Comparison of ENCODE assay signal across 14 cellular contexts in genomic region chr11:128809128-128809527, GRCh38. TPM values are rescaled to one million over a fixed set of nuclear protein-coding genes. Genes with fewer than 3 reads are reported as not detected.
"Had no signal": no experiment of that assay in that cellular context is flagged by ENCODE, and none has a peak within 500 bp of the region (broad histone marks: within the 10 kb centered on the region; RNA-seq: fewer than 3 reads in every experiment).

No MANE protein-coding gene starts in this region.

- H3K4me1 ChIP-seq: adrenal gland, transverse colon had no signal

- ATAC-seq: activated CD8-positive, alpha-beta memory T cell treated with anti-CD3 and anti-CD28 coated beads, Interleukin-2, amount 10 ng/mL, durations not matched to agents 7 days and 5 days had no signal

- FAIRE-seq: small intestine had no signal

- H2AFZ ChIP-seq: hepatocyte had no signal

- H3K9me3 ChIP-seq: adrenal gland, transverse colon had no signal

- DNase-seq: activated CD4-positive, alpha-beta T cell treated with anti-CD3 and anti-CD28 coated beads, Interleukin-2, amount 10 ng/mL, durations not matched to agents 7 days and 5 days; activated CD8-positive, alpha-beta memory T cell treated with anti-CD3 and anti-CD28 coated beads, Interleukin-2, amount 10 ng/mL, durations not matched to agents 7 days and 5 days; activated naive CD4-positive, alpha-beta T cell treated with anti-CD3 and anti-CD28 coated beads for 36 hours; adrenal gland; effector memory CD4-positive, alpha-beta T cell; kidney glomerular epithelial cell; retina; small intestine; substantia nigra; SW 1271; transverse colon had no signal

- H3K79me2 ChIP-seq: hepatocyte had no signal

- H3K36me3 ChIP-seq: transverse colon had no signal

- H3K27me3 Mint-ChIP-seq: activated CD4-positive, alpha-beta T cell treated with anti-CD3 and anti-CD28 coated beads, Interleukin-2, amount 10 ng/mL, durations not matched to agents 7 days and 5 days; activated CD8-positive, alpha-beta memory T cell treated with anti-CD3 and anti-CD28 coated beads, Interleukin-2, amount 10 ng/mL, durations not matched to agents 7 days and 5 days had no signal

- H3K27ac Mint-ChIP-seq: activated CD4-positive, alpha-beta T cell treated with anti-CD3 and anti-CD28 coated beads, Interleukin-2, amount 10 ng/mL, durations not matched to agents 7 days and 5 days; activated CD8-positive, alpha-beta memory T cell treated with anti-CD3 and anti-CD28 coated beads, Interleukin-2, amount 10 ng/mL, durations not matched to agents 7 days and 5 days; activated naive CD4-positive, alpha-beta T cell treated with anti-CD3 and anti-CD28 coated beads for 36 hours had no signal

- H3K9me3 Mint-ChIP-seq: activated CD4-positive, alpha-beta T cell treated with anti-CD3 and anti-CD28 coated beads, Interleukin-2, amount 10 ng/mL, durations not matched to agents 7 days and 5 days; activated naive CD4-positive, alpha-beta T cell treated with anti-CD3 and anti-CD28 coated beads for 36 hours had no signal

- H3K27ac ChIP-seq: adrenal gland, hepatocyte, transverse colon, VCaP had no signal

- H3K4me3 Mint-ChIP-seq: activated CD4-positive, alpha-beta T cell treated with anti-CD3 and anti-CD28 coated beads, Interleukin-2, amount 10 ng/mL, durations not matched to agents 7 days and 5 days; activated CD8-positive, alpha-beta memory T cell treated with anti-CD3 and anti-CD28 coated beads, Interleukin-2, amount 10 ng/mL, durations not matched to agents 7 days and 5 days; activated naive CD4-positive, alpha-beta T cell treated with anti-CD3 and anti-CD28 coated beads for 36 hours had no signal

- H3K27me3 ChIP-seq: adrenal gland, hepatocyte, transverse colon had no signal

- H3K4me2 ChIP-seq: hepatocyte had no signal

- H3K4me3 ChIP-seq: adrenal gland, hepatocyte, transverse colon had no signal

RNA-seq across cellular contexts. Expression of gene KCNJ1, which starts 58.0 kb away (rescaled TPM):
- total RNA-seq: activated CD4-positive, alpha-beta T cell treated with anti-CD3 and anti-CD28 coated beads, Interleukin-2, amount 10 ng/mL, durations not matched to agents 7 days and 5 days; activated CD8-positive, alpha-beta memory T cell treated with anti-CD3 and anti-CD28 coated beads, Interleukin-2, amount 10 ng/mL, durations not matched to agents 7 days and 5 days; activated naive CD4-positive, alpha-beta T cell treated with anti-CD3 and anti-CD28 coated beads for 36 hours; adrenal gland; epithelial cell of proximal tubule; hepatocyte; transverse colon had no signal
- polyA plus RNA-seq: hepatocyte had no signal
